1 cellular context compared by ENCODE assay signal in the genomic region with DNA sequence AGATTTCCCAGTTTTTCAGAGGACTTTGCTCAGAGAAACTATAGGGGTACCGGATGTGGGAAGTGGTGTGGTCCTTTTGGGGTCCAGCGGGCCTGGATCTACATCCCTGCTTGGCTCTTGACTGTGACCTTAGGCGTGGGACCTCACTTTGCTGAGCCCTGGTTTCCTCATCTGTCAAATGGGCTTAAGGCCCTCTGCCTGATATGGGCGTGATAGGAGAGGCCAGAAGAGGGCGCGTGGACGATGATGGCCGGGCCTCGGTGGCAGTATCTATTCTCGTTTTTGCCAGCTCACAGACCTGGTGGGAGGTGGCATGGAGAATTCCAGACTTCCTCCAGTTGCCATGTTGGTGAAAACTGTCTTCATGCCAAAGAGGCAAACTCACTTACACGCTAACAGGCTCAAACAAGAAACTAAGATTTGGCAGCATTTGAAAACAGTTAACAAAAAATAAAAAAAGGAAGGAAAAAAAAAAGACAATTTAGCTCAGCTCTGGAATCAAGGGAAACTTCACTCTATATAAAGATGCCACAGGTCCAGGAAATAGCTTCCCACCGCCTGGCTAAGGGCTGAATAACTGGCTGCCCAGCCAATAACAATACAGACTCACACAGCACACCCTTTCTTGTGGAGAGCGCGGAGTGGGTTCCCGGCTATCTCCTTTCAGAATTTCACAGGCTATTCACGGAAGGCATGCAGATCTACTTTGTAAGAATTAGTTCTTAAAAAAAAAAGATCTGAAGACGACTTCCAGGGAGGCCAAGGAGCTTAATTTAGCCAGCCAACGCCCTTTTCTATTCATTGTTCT.
TF ChIP-seq lines count a peak whose summit lies in the region.

No MANE protein-coding gene starts in this region.

TF ChIP-seq in H1, 55 proteins besides CTCF, POLR2A, EP300 and RAD21:
- TF ChIP-seq TEAD4 (IDR thresholded peaks at IDR 0.05; ENCODE audit: low read depth, low read length): no peak
- TF ChIP-seq, protein P1, sequence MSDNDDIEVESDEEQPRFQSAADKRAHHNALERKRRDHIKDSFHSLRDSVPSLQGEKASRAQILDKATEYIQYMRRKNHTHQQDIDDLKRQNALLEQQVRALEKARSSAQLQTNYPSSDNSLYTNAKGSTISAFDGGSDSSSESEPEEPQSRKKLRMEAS (IDR thresholded peaks at IDR 0.05): 0 out of 2 replicates have a peak, but pooled peaks have one; percentile 24
- peak; percentile 96 for TF ChIP-seq KDM1A (IDR thresholded peaks at IDR 0.05; ENCODE audit: borderline replicate concordance, low read length)
- TF ChIP-seq MAFK (IDR thresholded peaks at IDR 0.05; ENCODE audit: low read depth, low read length): no peak
- TF ChIP-seq HDAC2 (IDR thresholded peaks at IDR 0.05; ENCODE audit: borderline replicate concordance in 1 of 2, low read depth in 2 of 2, low read length in 2 of 2): 0 out of 4 replicates have a peak, but pooled peaks of 1 of the 2 experiments have one; percentile 88
- TF ChIP-seq, protein P2, sequence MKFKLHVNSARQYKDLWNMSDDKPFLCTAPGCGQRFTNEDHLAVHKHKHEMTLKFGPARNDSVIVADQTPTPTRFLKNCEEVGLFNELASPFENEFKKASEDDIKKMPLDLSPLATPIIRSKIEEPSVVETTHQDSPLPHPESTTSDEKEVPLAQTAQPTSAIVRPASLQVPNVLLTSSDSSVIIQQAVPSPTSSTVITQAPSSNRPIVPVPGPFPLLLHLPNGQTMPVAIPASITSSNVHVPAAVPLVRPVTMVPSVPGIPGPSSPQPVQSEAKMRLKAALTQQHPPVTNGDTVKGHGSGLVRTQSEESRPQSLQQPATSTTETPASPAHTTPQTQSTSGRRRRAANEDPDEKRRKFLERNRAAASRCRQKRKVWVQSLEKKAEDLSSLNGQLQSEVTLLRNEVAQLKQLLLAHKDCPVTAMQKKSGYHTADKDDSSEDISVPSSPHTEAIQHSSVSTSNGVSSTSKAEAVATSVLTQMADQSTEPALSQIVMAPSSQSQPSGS (IDR thresholded peaks at IDR 0.05; ENCODE audit: low read length): no peak
- TF ChIP-seq SIX5 (IDR thresholded peaks at IDR 0.05; ENCODE audit: low read depth, low read length): no peak
- 0 out of 2 replicates have a peak, but pooled peaks have one; percentile 10 for TF ChIP-seq TBP (IDR thresholded peaks at IDR 0.05; ENCODE audit: low read depth, low read length)
- peak; percentile 74 for TF ChIP-seq SRF (IDR thresholded peaks at IDR 0.05; ENCODE audit: low read depth, low read length)
- TF ChIP-seq ASH2L (IDR thresholded peaks at IDR 0.05; ENCODE audit: low read length): no peak
- 0 out of 2 replicates have a peak, but pooled peaks have one; percentile 35 for TF ChIP-seq TAF1 (IDR thresholded peaks at IDR 0.05; ENCODE audit: low read depth, low read length)
- TF ChIP-seq JUN (IDR thresholded peaks at IDR 0.05; ENCODE audit: low read depth, low read length): no peak
